In genomic region chr17:8628609-8629169, GRCh38 we compare ENCODE assay signal across 9 cellular contexts. TPM values are rescaled to one million over a fixed set of nuclear protein-coding genes. Genes with fewer than 3 reads are reported as not detected.
DNase-seq lines count a peak whose midpoint lies in the region; ATAC-seq and TF ChIP-seq lines count a peak whose summit lies in the region.
"Had no signal": no experiment of that assay in that cellular context is flagged by ENCODE, and none has a peak within 500 bp of the region (broad histone marks: within the 10 kb centered on the region; RNA-seq: fewer than 3 reads in every experiment).

No MANE protein-coding gene starts in this region.

- peak overlapping the region; percentile 40 for H2AFZ ChIP-seq in osteoblast (ENCODE audit: low read length)

- no peak overlapping the region for H3K27ac ChIP-seq in osteoblast (ENCODE audit: low read depth, low read length)

- no peaks in the 10 kb centered on the region for H3K36me3 ChIP-seq in endocrine pancreas (ENCODE audit: control insufficient read depth, insufficient read depth, low read length)
- no peaks in the 10 kb centered on the region for H3K36me3 ChIP-seq in osteoblast (ENCODE audit: insufficient read depth, low read length)

- peak overlapping the region; percentile 2 for H3K9ac ChIP-seq in endocrine pancreas (ENCODE audit: control insufficient read depth, insufficient read depth, low read length)

- H3K4me3 ChIP-seq in endocrine pancreas (ENCODE audit: control insufficient read depth, insufficient read depth, low read length) (peak overlapping the region; percentile 54), osteoblast (ENCODE audit: insufficient read depth, low read length) (peak overlapping the region; percentile 95)

- peaks cover 16% of the 10 kb centered on the region for H4K20me1 ChIP-seq in osteoblast (ENCODE audit: insufficient read depth, low read length)

- H3K79me2 ChIP-seq in osteoblast (ENCODE audit: insufficient read depth, low read length) = peaks cover 45% of the 10 kb centered on the region

- no peaks in the 10 kb centered on the region for H3K9me3 ChIP-seq in endocrine pancreas (ENCODE audit: control insufficient read depth, low read length)
- no peaks in the 10 kb centered on the region for H3K9me3 ChIP-seq in osteoblast (ENCODE audit: low read depth, low read length)

- ATAC-seq in GM19455 (IDR thresholded peaks at IDR 0.05; ENCODE audit: unreplicated experiment) = no peak

- no peak for TF ChIP-seq CTCF in osteoblast (IDR thresholded peaks at IDR 0.05; ENCODE audit: extremely low read depth, low read depth, low read length)

- H3K27me3 ChIP-seq in endocrine pancreas (ENCODE audit: control insufficient read depth, insufficient read depth, low read length) (no peaks in the 10 kb centered on the region), osteoblast (ENCODE audit: insufficient read depth, low read length) (peaks cover 11% of the 10 kb centered on the region)

- H3K4me2 ChIP-seq in osteoblast (ENCODE audit: insufficient read depth, low read length) = peak overlapping the region; percentile 96

- DNase-seq in NCI-H1417 (lab: John Stamatoyannopoulos, UW) (peak in 2 of 3 experiments; percentile 7 to 31), NCI-H1417 treated with DMSO at 0.1 percent for 48 hours (lab: John Stamatoyannopoulos, UW) (no peak), NCI-H69 (lab: John Stamatoyannopoulos, UW) (peak; percentile 56), osteoblast (ENCODE audit: insufficient read length, low spot score, missing footprints) (no peak), SKM-1 (lab: John Stamatoyannopoulos, UW; ENCODE audit: unreplicated experiment) (no peak), middle frontal gyrus (ENCODE audit: extremely low spot score, low spot score) (no peak)
- DNase-seq: NCI-H187 treated with DMSO at 0.1 percent for 48 hours had no signal

- peaks cover 13% of the 10 kb centered on the region for H3K4me1 ChIP-seq in endocrine pancreas (ENCODE audit: control insufficient read depth, insufficient read depth, low read length)
- H3K4me1 ChIP-seq in osteoblast (ENCODE audit: insufficient read depth, low read length) = peaks cover 19% of the 10 kb centered on the region

RNA-seq across cellular contexts. Expression of gene MYH10, which starts 1.8 kb away (rescaled TPM):
- total RNA-seq in osteoblast = 40.9 and 41.5 TPM in 2 replicates

Comparison
In these comparisons a context has a peak if more than half of its experiments do, and no peak if none do; other contexts are left out.
1. DNase-seq: peak in NCI-H1417 (2 of 3) and NCI-H69 (single experiment); none in NCI-H1417 treated with DMSO at 0.1 percent for 48 hours (single experiment), osteoblast (single experiment), SKM-1 (single experiment) and middle frontal gyrus (single experiment).